Comparison of ENCODE assay signal across 14 cellular contexts in the genomic region with DNA sequence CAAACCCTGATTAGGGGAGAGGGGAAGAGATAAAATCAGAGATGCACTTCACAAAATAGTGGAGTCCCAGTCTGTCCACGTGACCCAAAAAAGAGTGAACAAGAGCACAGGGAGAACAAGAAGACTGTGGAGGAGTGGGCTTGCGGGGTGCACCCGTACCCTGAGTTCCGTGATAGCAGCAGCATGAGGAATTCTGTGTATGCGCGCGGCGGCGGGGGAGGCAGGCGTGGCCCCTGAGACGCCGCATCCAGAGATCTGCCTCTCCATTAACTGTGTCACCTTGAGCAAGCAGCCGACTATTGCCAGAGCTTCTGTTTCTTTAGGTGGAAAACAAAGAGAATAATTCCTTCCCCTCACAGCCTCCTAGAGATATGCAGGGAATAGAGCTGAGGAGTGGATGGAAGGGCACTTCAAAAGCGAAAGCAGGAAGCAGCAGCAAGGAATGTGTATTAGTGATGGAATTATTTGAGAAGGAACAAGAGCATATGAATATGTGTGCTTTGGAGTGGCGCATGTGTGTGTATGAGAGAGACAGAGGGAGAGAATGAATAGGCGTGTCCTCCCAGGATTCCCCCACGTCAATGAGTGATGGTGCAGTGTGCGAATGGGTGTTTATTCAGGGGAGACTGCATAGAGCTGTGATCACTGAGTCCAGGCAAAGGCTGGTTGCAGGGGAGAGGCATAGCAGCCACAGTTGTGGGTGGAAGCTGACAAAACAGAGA. TPM values are rescaled to one million over a fixed set of nuclear protein-coding genes. Genes with fewer than 3 reads are reported as not detected.
DNase-seq lines count a peak whose midpoint lies in the region; ATAC-seq, FAIRE-seq and TF ChIP-seq lines count a peak whose summit lies in the region.
"Had no signal": no experiment of that assay in that cellular context is flagged by ENCODE, and none has a peak within 500 bp of the region (broad histone marks: within the 10 kb centered on the region; RNA-seq: fewer than 3 reads in every experiment).

No MANE protein-coding gene starts in this region.

- H3K18ac ChIP-seq in trophoblast cell (ENCODE audit: low read length) = no peak overlapping the region

- DNase-seq in GM23338 (ENCODE audit: low spot score) (peak; percentile 35), astrocyte (ENCODE audit: low read depth) (no peak), foreskin keratinocyte (no peak), stomach (no peak), trophoblast cell (no peak)
- DNase-seq in stimulated activated naive CD8-positive, alpha-beta T cell treated with anti-CD3 and anti-CD28 coated beads, Interleukin-15, Interleukin-2, amounts not matched to agents 100 U/mL and 50 U/mL, for 24 hours = no peak
- DNase-seq: activated effector memory CD4-positive, alpha-beta T cell treated with Interleukin-2 at 50 U/mL for 16 hours; CD8-positive, alpha-beta memory T cell; effector CD4-positive, alpha-beta T cell; psoas muscle had no signal

- no peak overlapping the region for H2BK120ac ChIP-seq in trophoblast cell (ENCODE audit: insufficient read depth, low read length, poor library complexity)

- H3K4me3 ChIP-seq in GM23338 (peak overlapping the region; percentile 27; the same call in 1 of the 2 replicates), astrocyte (ENCODE audit: insufficient read depth, low read depth, low read length) (no peak overlapping the region), stomach (peak overlapping the region; percentile 20 to 36 (median 25)), trophoblast cell (ENCODE audit: low read depth, low read length) (no peak overlapping the region)
- H3K4me3 ChIP-seq: psoas muscle, SK-N-MC, tibial nerve had no signal

- ATAC-seq in GM23338 = no peak
- ATAC-seq in foreskin keratinocyte = peak; percentile 35
- no peak for ATAC-seq in GM18873 (IDR thresholded peaks at IDR 0.05; ENCODE audit: low FRiP score, unreplicated experiment)
- ATAC-seq in stimulated activated naive CD8-positive, alpha-beta T cell treated with anti-CD3 and anti-CD28 coated beads, Interleukin-15, Interleukin-2, amounts not matched to agents 100 U/mL and 50 U/mL, for 24 hours = no peak
- ATAC-seq: psoas muscle had no signal

- H2AK5ac ChIP-seq in trophoblast cell (ENCODE audit: low read length) = no peak overlapping the region

- no peak overlapping the region for H2BK5ac ChIP-seq in trophoblast cell (ENCODE audit: low read depth, low read length, poor library complexity)

- no peak for TF ChIP-seq POLR2A in stomach (IDR thresholded peaks at IDR 0.05)

- H3K4me2 ChIP-seq in GM23338 = peak overlapping the region; percentile 64
- H3K4me2 ChIP-seq in astrocyte (ENCODE audit: low read length) = peak overlapping the region; percentile 28
- H3K4me2 ChIP-seq in trophoblast cell (ENCODE audit: low read length) = no peak overlapping the region

- intact Hi-C loops in stomach (cut with DNase I; ENCODE audit: low total_unique reads) = loop anchor here (10.0 kb wide), 1 partner anchor 344 kb away; no protein-coding TSS in a partner anchor

- H3K4ac ChIP-seq in trophoblast cell (ENCODE audit: low read depth, low read length) = no peak overlapping the region

- no peaks in the 10 kb centered on the region for H3K36me3 Mint-ChIP-seq in GM23338 (ENCODE audit: low read depth)
- no peaks in the 10 kb centered on the region for H3K36me3 Mint-ChIP-seq in astrocyte (ENCODE audit: low read depth, unreplicated experiment)
- H3K36me3 Mint-ChIP-seq: CD8-positive, alpha-beta memory T cell had no signal

- H3K9me2 ChIP-seq in GM23338 (ENCODE audit: insufficient read depth) = no peaks in the 10 kb centered on the region

- TF ChIP-seq CTCF in GM23338 (conservative IDR thresholded peaks at IDR 0.05; ENCODE audit: low read depth in 2 of 2) (no peak), astrocyte (IDR thresholded peaks at IDR 0.05; ENCODE audit: insufficient read depth, low read depth, low read length) (no peak), foreskin keratinocyte (conservative IDR thresholded peaks at IDR 0.05) (no peak), stomach (IDR thresholded peaks at IDR 0.05) (no peak)

- H3K27me3 ChIP-seq in GM23338 (ENCODE audit: insufficient read depth) (peaks cover 23% of the 10 kb centered on the region), astrocyte (ENCODE audit: insufficient read depth, low read length) (peaks cover 2% of the 10 kb centered on the region), foreskin keratinocyte (no peaks in the 10 kb centered on the region), stomach (peaks cover 0 to 39% (median under 1%) of the 10 kb centered on the region in 3 donors), trophoblast cell (ENCODE audit: insufficient read depth, low read length) (no peaks in the 10 kb centered on the region)

- H3K4me1 Mint-ChIP-seq in GM23338 (peaks cover 55% of the 10 kb centered on the region), astrocyte (ENCODE audit: low read depth, unreplicated experiment) (no peaks in the 10 kb centered on the region)

- H3K36me3 ChIP-seq in GM23338 (ENCODE audit: insufficient read depth) = no peaks in the 10 kb centered on the region
- no peaks in the 10 kb centered on the region for H3K36me3 ChIP-seq in astrocyte (ENCODE audit: insufficient read depth, low read length)
- no peaks in the 10 kb centered on the region for H3K36me3 ChIP-seq in stomach
- no peaks in the 10 kb centered on the region for H3K36me3 ChIP-seq in trophoblast cell (ENCODE audit: control insufficient read depth in 1 of 2, insufficient read depth in 2 of 2, low read length in 2 of 2)
- H3K36me3 ChIP-seq: tibial nerve had no signal

- H2AFZ ChIP-seq in GM23338 = peak overlapping the region; percentile 89
- peak overlapping the region; percentile 31 for H2AFZ ChIP-seq in astrocyte (ENCODE audit: low read depth, low read length)
- H2AFZ ChIP-seq in trophoblast cell (ENCODE audit: insufficient read depth, low read length, poor library complexity) = no peak overlapping the region

- no peak for TF ChIP-seq EP300 in stomach (IDR thresholded peaks at IDR 0.05)

- no peaks in the 10 kb centered on the region for H3K79me1 ChIP-seq in trophoblast cell (ENCODE audit: low read length)

- no peaks in the 10 kb centered on the region for H3F3A ChIP-seq in GM23338 (replicated peaks; ENCODE audit: low read depth)

- no peak overlapping the region for H3K27ac ChIP-seq in GM23338 (ENCODE audit: low read depth)
- no peak overlapping the region for H3K27ac ChIP-seq in astrocyte (ENCODE audit: low read depth, low read length)
- no peak overlapping the region for H3K27ac ChIP-seq in foreskin keratinocyte
- no peak overlapping the region for H3K27ac ChIP-seq in stomach
- no peak overlapping the region for H3K27ac ChIP-seq in trophoblast cell (ENCODE audit: low read depth, low read length)
- H3K27ac ChIP-seq: psoas muscle, SK-N-MC, tibial nerve had no signal

- no peak overlapping the region for H3K14ac ChIP-seq in trophoblast cell (ENCODE audit: low read length)

- peaks cover 57% of the 10 kb centered on the region for H3K4me1 ChIP-seq in GM23338 (ENCODE audit: insufficient read depth)
- H3K4me1 ChIP-seq in astrocyte (ENCODE audit: insufficient read depth, low read length) = peaks cover 11% of the 10 kb centered on the region
- H3K4me1 ChIP-seq in foreskin keratinocyte = no peaks in the 10 kb centered on the region
- peaks cover 0 to 13% (median 3%) of the 10 kb centered on the region in 4 donors for H3K4me1 ChIP-seq in stomach
- H3K4me1 ChIP-seq in trophoblast cell (ENCODE audit: control insufficient read depth in 1 of 2, insufficient read depth in 2 of 2, low read length in 2 of 2) = peaks cover 0 to 4% of the 10 kb centered on the region in 2 experiments
- H3K4me1 ChIP-seq: psoas muscle had no signal

- H3K9ac ChIP-seq in astrocyte (ENCODE audit: low read length) (no peak overlapping the region), trophoblast cell (ENCODE audit: low read length) (no peak overlapping the region)

- no peak overlapping the region for H4K91ac ChIP-seq in trophoblast cell (ENCODE audit: low read depth, low read length)

- H3K9me3 ChIP-seq in astrocyte (ENCODE audit: insufficient read depth, low read depth, low read length) (no peaks in the 10 kb centered on the region), stomach (no peaks in the 10 kb centered on the region), trophoblast cell (ENCODE audit: insufficient read depth, low read depth, low read length) (no peaks in the 10 kb centered on the region)
- H3K9me3 ChIP-seq: psoas muscle, tibial nerve had no signal

- no peaks in the 10 kb centered on the region; the same call in 2 of the 3 replicates for H3K9me3 Mint-ChIP-seq in GM23338
- H3K9me3 Mint-ChIP-seq in astrocyte (ENCODE audit: unreplicated experiment) = no peaks in the 10 kb centered on the region

- WGBS in stomach, 5 donors = 41 to 69% (median 56%) methylated on average over 18 of the region's 18 CpGs
- 100% methylated on average over 1 of the region's 18 CpGs for WGBS in trophoblast cell (ENCODE audit: extremely low coverage, insufficient coverage, insufficient read length)

- no peak for FAIRE-seq in astrocyte (lab: Jason Lieb, UNC)

- H3K23ac ChIP-seq in trophoblast cell (ENCODE audit: low read length) = no peak overlapping the region

- no peak overlapping the region for H3K27ac Mint-ChIP-seq in GM23338
- no peak overlapping the region for H3K27ac Mint-ChIP-seq in astrocyte (ENCODE audit: unreplicated experiment)
- H3K27ac Mint-ChIP-seq: CD8-positive, alpha-beta memory T cell had no signal

- no peak overlapping the region for H2BK12ac ChIP-seq in trophoblast cell (ENCODE audit: low read length)

- H4K8ac ChIP-seq in trophoblast cell (ENCODE audit: low read depth, low read length) = no peak overlapping the region

- H3K27me3 Mint-ChIP-seq in GM23338 (ENCODE audit: insufficient read depth, low read depth, poor library complexity) (peaks cover 22% of the 10 kb centered on the region), astrocyte (ENCODE audit: low read depth, unreplicated experiment) (peaks cover 32% of the 10 kb centered on the region)

- H3K4me3 Mint-ChIP-seq in GM23338 (no peak overlapping the region; the same call in 2 of the 3 replicates), astrocyte (ENCODE audit: unreplicated experiment) (no peak overlapping the region)
- H3K4me3 Mint-ChIP-seq: CD8-positive, alpha-beta memory T cell had no signal

- H4K20me1 ChIP-seq in GM23338 (replicated peaks; ENCODE audit: insufficient read depth) (no peaks in the 10 kb centered on the region), astrocyte (ENCODE audit: insufficient read depth, low read length) (no peaks in the 10 kb centered on the region)

- H3K79me2 ChIP-seq in GM23338 (replicated peaks; ENCODE audit: insufficient read depth) (no peaks in the 10 kb centered on the region), astrocyte (ENCODE audit: insufficient read depth, low read length) (no peaks in the 10 kb centered on the region), trophoblast cell (ENCODE audit: control insufficient read depth, insufficient read depth, low read length, poor library complexity) (no peaks in the 10 kb centered on the region)

- no peak overlapping the region for H4K12ac ChIP-seq in trophoblast cell (ENCODE audit: low read depth, low read length)

RNA-seq across cellular contexts. Expression of gene SOX9, which starts 10.4 kb away (rescaled TPM):
- 4.4 and 5.8 TPM in 2 replicates for total RNA-seq in GM23338 (2014; rRNA removed; shearing (Covaris generic))
- polyA plus RNA-seq in GM23338 (2016; fragmentation: Nextera tagmentation; extraction: Ambion mirVana) = 4.4 and 4.8 TPM in 2 replicates
- total RNA-seq in astrocyte = 33.8 and 37.7 TPM in 2 replicates
- 50.5 and 66.3 TPM in 2 replicates for total RNA-seq in foreskin keratinocyte
- polyA plus RNA-seq in foreskin keratinocyte = 24.9 and 29.1 TPM in 2 replicates
- total RNA-seq in stomach = 10 to 100 TPM in 4 of 5 donors, 1 to 10 TPM in 1; 5.8 to 69.5 (median 34.9) TPM
- 10 to 100 TPM in 2 of 3 donors, 1 to 10 TPM in 1; 7.8 to 15.4 (median 10.5) TPM for polyA plus RNA-seq in stomach
- 34.9 and 36.2 TPM in 2 replicates for polyA plus RNA-seq in trophoblast cell (2013)
- total RNA-seq: CD8-positive, alpha-beta memory T cell; G401 had no signal
- polyA plus RNA-seq: CD8-positive, alpha-beta memory T cell had no signal

Comparison
In these comparisons a context has a peak if more than half of its experiments do, and no peak if none do; other contexts are left out.
1. H3K4me3 ChIP-seq: peak in GM23338 (single experiment) and stomach (4 of 4); none in astrocyte (single experiment) and trophoblast cell (single experiment).